In genomic region chr17:64145751-64146417, GRCh38 we compare ENCODE assay signal across 8 cellular contexts. TPM values are rescaled to one million over a fixed set of nuclear protein-coding genes. Genes with fewer than 3 reads are reported as not detected.
DNase-seq lines count a peak whose midpoint lies in the region; ATAC-seq and TF ChIP-seq lines count a peak whose summit lies in the region.

No MANE protein-coding gene starts in this region.

- intact Hi-C loops in head of caudate nucleus (cut with DNase I) = loop anchor here (5.0 kb wide), 2 partner anchors 56 to 136 kb away; no protein-coding TSS in a partner anchor

- H3K9me3 ChIP-seq in SK-N-MC (ENCODE audit: low read depth, low read length) (no peaks in the 10 kb centered on the region), osteoblast (ENCODE audit: low read depth, low read length) (no peaks in the 10 kb centered on the region), thoracic aorta (no peaks in the 10 kb centered on the region)

- H3K36me3 Mint-ChIP-seq in activated naive CD4-positive, alpha-beta T cell treated with anti-CD3 and anti-CD28 coated beads, Interleukin-2, amount 50 U/mL, for 72 hours = peaks cover 10 to 12% of the 10 kb centered on the region in 2 donors

- peak overlapping the region; percentile 77 for H2AFZ ChIP-seq in osteoblast (ENCODE audit: low read length)

- H3K36me3 ChIP-seq in SK-N-MC (ENCODE audit: insufficient read depth, low read length) (peaks cover 16% of the 10 kb centered on the region), osteoblast (ENCODE audit: insufficient read depth, low read length) (peaks cover 5% of the 10 kb centered on the region), thoracic aorta (no peaks in the 10 kb centered on the region)

- peaks cover 12% of the 10 kb centered on the region for H3K4me1 ChIP-seq in osteoblast (ENCODE audit: insufficient read depth, low read length)
- peaks cover 5 to 39% of the 10 kb centered on the region in 2 donors for H3K4me1 ChIP-seq in thoracic aorta (ENCODE audit: control insufficient read depth in 1 of 2, low read depth in 2 of 2)

- no peaks in the 10 kb centered on the region for H3K9me3 Mint-ChIP-seq in activated naive CD4-positive, alpha-beta T cell treated with anti-CD3 and anti-CD28 coated beads, Interleukin-2, amount 50 U/mL, for 72 hours

- ATAC-seq in HG02610 (IDR thresholded peaks at IDR 0.05; ENCODE audit: unreplicated experiment) = peak; percentile 95
- ATAC-seq in activated naive CD4-positive, alpha-beta T cell treated with anti-CD3 and anti-CD28 coated beads, Interleukin-2, amount 50 U/mL, for 72 hours = peak; percentile 94 to 97
- ATAC-seq in thoracic aorta (ENCODE audit: insufficient number of reproducible peaks, low FRiP score, low read depth) = peak; percentile 97

- peaks cover 3% of the 10 kb centered on the region for H4K20me1 ChIP-seq in osteoblast (ENCODE audit: insufficient read depth, low read length)

- peak overlapping the region; percentile 86 for H3K4me3 ChIP-seq in SK-N-MC
- peak overlapping the region; percentile 92 for H3K4me3 ChIP-seq in osteoblast (ENCODE audit: insufficient read depth, low read length)
- H3K4me3 ChIP-seq in thoracic aorta = peak overlapping the region; percentile 89

- TF ChIP-seq CTCF in GM10266 (IDR thresholded peaks at IDR 0.05; ENCODE audit: control insufficient read depth, insufficient read depth, low read depth, missing control alignments) (no peak), osteoblast (IDR thresholded peaks at IDR 0.05; ENCODE audit: extremely low read depth, low read depth, low read length) (no peak), thoracic aorta (IDR thresholded peaks at IDR 0.05) (no peak)

- DNase-seq in GM10266 (ENCODE audit: extremely low spot score) (peak; percentile 93), NCI-H1092 (lab: John Stamatoyannopoulos, UW) (peak; percentile 98), SK-N-MC (ENCODE audit: low read depth, low spot score) (peak; percentile 99), head of caudate nucleus (peak; percentile 95 to 100 (median 99)), osteoblast (ENCODE audit: insufficient read length, low spot score, missing footprints) (peak; percentile 96), thoracic aorta (ENCODE audit: low spot score) (peak; percentile 96)
- DNase-seq in activated naive CD4-positive, alpha-beta T cell treated with anti-CD3 and anti-CD28 coated beads, Interleukin-2, amount 50 U/mL, for 72 hours (ENCODE audit: low spot score in 2 of 2) = peak; percentile 91 to 94

- peak overlapping the region; percentile 98 for H3K9ac ChIP-seq in SK-N-MC (ENCODE audit: insufficient read length)

- H3K27ac ChIP-seq in SK-N-MC (peak overlapping the region; percentile 91), osteoblast (ENCODE audit: low read depth, low read length) (peak overlapping the region; percentile 90), thoracic aorta (peak overlapping the region; percentile 86 to 93)

- H3K27me3 ChIP-seq in osteoblast (ENCODE audit: insufficient read depth, low read length) = no peaks in the 10 kb centered on the region
- H3K27me3 ChIP-seq in thoracic aorta (replicated peaks; ENCODE audit: insufficient read depth) = no peaks in the 10 kb centered on the region

- H3K4me2 ChIP-seq in osteoblast (ENCODE audit: insufficient read depth, low read length) = peak overlapping the region; percentile 81

- peaks cover 8% of the 10 kb centered on the region for H3K79me2 ChIP-seq in osteoblast (ENCODE audit: insufficient read depth, low read length)

- H3K27ac Mint-ChIP-seq in activated naive CD4-positive, alpha-beta T cell treated with anti-CD3 and anti-CD28 coated beads, Interleukin-2, amount 50 U/mL, for 72 hours = no peak overlapping the region

RNA-seq across cellular contexts. Expression of gene ERN1, which starts 15.9 kb away (rescaled TPM):
- 10 to 100 TPM; 23.7 to 24.1 TPM for total RNA-seq in activated naive CD4-positive, alpha-beta T cell treated with anti-CD3 and anti-CD28 coated beads, Interleukin-2, amount 50 U/mL, for 72 hours
- 12.1 and 12.7 TPM in 2 replicates for total RNA-seq in osteoblast
- total RNA-seq in thoracic aorta = 10 to 100 TPM; 13.0 to 22.7 TPM

Comparison
In these comparisons a context has a peak if more than half of its experiments do, and no peak if none do; other contexts are left out.
1. Peak in every context shown above with its lines: DNase-seq, ATAC-seq, H3K4me3 ChIP-seq and H3K27ac ChIP-seq.